Comparison of ENCODE assay signal across 19 cellular contexts in the genomic region with DNA sequence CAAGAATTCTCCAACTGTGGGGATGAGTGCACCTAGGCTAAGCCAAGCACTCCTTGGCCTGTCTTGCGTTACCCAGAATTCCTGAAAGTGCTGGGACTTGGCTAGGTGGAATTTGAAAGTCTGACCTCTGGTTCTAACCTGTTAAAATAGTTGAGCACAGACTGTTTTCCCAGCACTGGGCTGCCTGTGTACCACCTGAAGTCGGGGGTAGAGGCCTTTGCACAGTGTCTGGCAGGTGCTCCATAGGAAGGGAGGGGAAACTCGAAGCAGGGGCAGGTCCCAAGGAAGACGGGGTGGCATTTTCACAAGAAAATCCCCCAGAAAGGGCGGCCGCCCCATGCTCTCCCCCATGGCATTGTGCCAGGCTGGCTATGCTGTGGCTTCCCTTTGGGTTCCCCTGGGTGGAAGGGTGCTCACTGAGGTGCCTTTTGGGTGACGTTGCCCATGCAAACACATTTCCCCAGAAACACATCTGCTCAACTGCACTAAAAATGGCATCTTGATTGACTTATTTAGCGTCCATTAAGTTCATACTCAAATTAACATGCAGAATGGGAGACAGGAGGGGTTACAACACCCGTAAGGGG.
DNase-seq lines count a peak whose midpoint lies in the region; ATAC-seq, FAIRE-seq and TF ChIP-seq lines count a peak whose summit lies in the region.
"Had no signal": no experiment of that assay in that cellular context is flagged by ENCODE, and none has a peak within 500 bp of the region (broad histone marks: within the 10 kb centered on the region; RNA-seq: fewer than 3 reads in every experiment).

No MANE protein-coding gene starts in this region.

- H3K9me3 Mint-ChIP-seq in stimulated activated memory B cell treated with anti-CD40 and anti-IgM and Interleukin-4, amounts not matched to agents 10 μg/mL and 1 μg/mL and 100 μg/mL, for 72 hours: no peaks in the 10 kb centered on the region
- H3K9me3 Mint-ChIP-seq: CD4-positive, alpha-beta memory T cell; HFFc6 had no signal

- CTCF ChIA-PET in OCI-LY7 (lab: Charles Lee; ENCODE audit: unreplicated experiment): interaction anchor here (0.6 to 3.1 kb wide), 3 partner anchors 105 to 263 kb away, joined by 3 to 27 read pairs (median 3); no protein-coding TSS in a partner anchor

- peaks cover 0 to 18% (median 14%) of the 10 kb centered on the region in 10 experiments; a peak in 14 of 20 replicates for H3K4me1 ChIP-seq in BLaER1 treated with 17β-estradiol and CSF1 and Interleukin-3, amounts not matched to agents 10 nM and 100 nM
- peaks cover 47% of the 10 kb centered on the region for H3K4me1 ChIP-seq in OCI-LY7 (ENCODE audit: insufficient read depth, low read length, poor library complexity, severe bottlenecking)

- peaks cover 0 to 11% (median 8%) of the 10 kb centered on the region in 11 experiments; a peak in 15 of 22 replicates for H3K9me3 ChIP-seq in BLaER1 treated with 17β-estradiol and CSF1 and Interleukin-3, amounts not matched to agents 10 nM and 100 nM (replicated peaks in 1 of 11)
- H3K9me3 ChIP-seq in OCI-LY7 (ENCODE audit: low read length): peaks cover 16% of the 10 kb centered on the region; the same call in 1 of the 2 replicates
- H3K9me3 ChIP-seq: HAP-1 had no signal

- POLR2A ChIA-PET in OCI-LY7 (lab: Charles Lee): interaction anchor here (0.5 to 1.9 kb wide), 8 partner anchors 21 to 1975 kb away, joined by 3 to 10 read pairs (median 4); no protein-coding TSS in a partner anchor

- H3K27ac ChIP-seq in BLaER1 treated with 17β-estradiol and CSF1 and Interleukin-3, amounts not matched to agents 10 nM and 100 nM: no peak overlapping the region
- H3K27ac ChIP-seq in OCI-LY7 (ENCODE audit: low read depth, low read length, poor library complexity, severe bottlenecking): no peak overlapping the region

- no peaks in the 10 kb centered on the region for H3K9me2 ChIP-seq in OCI-LY7 (ENCODE audit: insufficient read depth, low read length)

- BruUV-seq in OCI-LY7 (replicated peaks; lab: Mats Ljungman, UMichigan): no TSS peak

- peak overlapping the region; percentile 13 for H3K4me3 Mint-ChIP-seq in stimulated activated memory B cell treated with anti-CD40 and anti-IgM and Interleukin-4, amounts not matched to agents 10 μg/mL and 1 μg/mL and 100 μg/mL, for 72 hours
- H3K4me3 Mint-ChIP-seq: CD4-positive, alpha-beta memory T cell; GM23338; HFFc6 had no signal

- H4K20me1 ChIP-seq in BLaER1 treated with 17β-estradiol and CSF1 and Interleukin-3, amounts not matched to agents 10 nM and 100 nM: no peaks in the 10 kb centered on the region
- H4K20me1 ChIP-seq in OCI-LY7 (ENCODE audit: insufficient read depth, low read length): no peaks in the 10 kb centered on the region

- DNase-seq in OCI-LY7 (ENCODE audit: low spot score) (peak; percentile 62), NCI-H2227 (lab: John Stamatoyannopoulos, UW; ENCODE audit: unreplicated experiment) (no peak), NCI-H1930 (lab: John Stamatoyannopoulos, UW) (no peak)
- DNase-seq: CD4-positive, alpha-beta memory T cell; COR-L47; NCI-H1105 treated with DMSO at 0.1 percent for 48 hours; NCI-H146; NCI-H2029 treated with DMSO at 0.1 percent for 48 hours; NCI-H2227 treated with DMSO at 0.1 percent for 48 hours; NCI-H526 treated with DMSO at 0.1 percent for 48 hours; SHP77 treated with DMSO at 0.1 percent for 48 hours had no signal

- FAIRE-seq in endometrium (lab: Jason Lieb, UNC): peak; percentile 72
- FAIRE-seq: G401.6 had no signal

- peaks cover 49% of the 10 kb centered on the region for H3K4me1 Mint-ChIP-seq in stimulated activated memory B cell treated with anti-CD40 and anti-IgM and Interleukin-4, amounts not matched to agents 10 μg/mL and 1 μg/mL and 100 μg/mL, for 72 hours
- H3K4me1 Mint-ChIP-seq: CD4-positive, alpha-beta memory T cell had no signal

- peak overlapping the region; percentile 76 for H3K27ac Mint-ChIP-seq in stimulated activated memory B cell treated with anti-CD40 and anti-IgM and Interleukin-4, amounts not matched to agents 10 μg/mL and 1 μg/mL and 100 μg/mL, for 72 hours
- H3K27ac Mint-ChIP-seq: CD4-positive, alpha-beta memory T cell; GM23338; HFFc6 had no signal

- H3K4me2 ChIP-seq in BLaER1 treated with 17β-estradiol and CSF1 and Interleukin-3, amounts not matched to agents 10 nM and 100 nM: peak overlapping the region in 9 of 11 experiments; percentile 29 to 76 (median 52); a peak in 17 of 22 replicates
- peak overlapping the region; percentile 52 for H3K4me2 ChIP-seq in OCI-LY7 (ENCODE audit: low read length)
- H3K4me2 ChIP-seq: GM23338 had no signal

- peak; percentile 93 for ATAC-seq in stimulated activated memory B cell treated with anti-CD40 and anti-IgM and Interleukin-4, amounts not matched to agents 10 μg/mL and 1 μg/mL and 100 μg/mL, for 72 hours
- no peak for ATAC-seq in GM21717 (IDR thresholded peaks at IDR 0.05; ENCODE audit: unreplicated experiment)

- no peaks in the 10 kb centered on the region for H3K36me3 Mint-ChIP-seq in stimulated activated memory B cell treated with anti-CD40 and anti-IgM and Interleukin-4, amounts not matched to agents 10 μg/mL and 1 μg/mL and 100 μg/mL, for 72 hours
- H3K36me3 Mint-ChIP-seq: CD4-positive, alpha-beta memory T cell had no signal

- H3K79me2 ChIP-seq in OCI-LY7 (ENCODE audit: insufficient read depth, low read depth, low read length): no peaks in the 10 kb centered on the region

- no peak overlapping the region for H3K9ac ChIP-seq in BLaER1 treated with 17β-estradiol and CSF1 and Interleukin-3, amounts not matched to agents 10 nM and 100 nM

- TF ChIP-seq CTCF in OCI-LY7 (conservative IDR thresholded peaks at IDR 0.05; ENCODE audit: low read length): no peak

- no peaks in the 10 kb centered on the region for H3K27me3 ChIP-seq in BLaER1 treated with 17β-estradiol and CSF1 and Interleukin-3, amounts not matched to agents 10 nM and 100 nM

- peak overlapping the region; percentile 34 for H2AFZ ChIP-seq in OCI-LY7 (ENCODE audit: low read length)
- H2AFZ ChIP-seq: GM23338 had no signal

- H3K4me3 ChIP-seq in BLaER1 treated with 17β-estradiol and CSF1 and Interleukin-3, amounts not matched to agents 10 nM and 100 nM: no peak overlapping the region
- H3K4me3 ChIP-seq in OCI-LY7 (ENCODE audit: low read depth, low read length, poor library complexity, severe bottlenecking): peak overlapping the region; percentile 1
- H3K4me3 ChIP-seq: GM23338, HAP-1 had no signal

- intact Hi-C loops in OCI-LY7 (cut with micrococcal nuclease; ENCODE audit: unreplicated experiment): loop anchor here (2.0 to 10.0 kb wide), 3 partner anchors 106 to 416 kb away; no protein-coding TSS in a partner anchor

- H3K36me3 ChIP-seq in BLaER1 treated with 17β-estradiol and CSF1 and Interleukin-3, amounts not matched to agents 10 nM and 100 nM: no peaks in the 10 kb centered on the region
- H3K36me3 ChIP-seq in OCI-LY7 (ENCODE audit: insufficient read depth, low read length): peaks cover 11% of the 10 kb centered on the region; the same call in 1 of the 2 replicates
- H3K36me3 ChIP-seq: HAP-1 had no signal

- H3K27me3 Mint-ChIP-seq in stimulated activated memory B cell treated with anti-CD40 and anti-IgM and Interleukin-4, amounts not matched to agents 10 μg/mL and 1 μg/mL and 100 μg/mL, for 72 hours: no peaks in the 10 kb centered on the region
